21 cellular contexts compared by ENCODE assay signal in the genomic region with DNA sequence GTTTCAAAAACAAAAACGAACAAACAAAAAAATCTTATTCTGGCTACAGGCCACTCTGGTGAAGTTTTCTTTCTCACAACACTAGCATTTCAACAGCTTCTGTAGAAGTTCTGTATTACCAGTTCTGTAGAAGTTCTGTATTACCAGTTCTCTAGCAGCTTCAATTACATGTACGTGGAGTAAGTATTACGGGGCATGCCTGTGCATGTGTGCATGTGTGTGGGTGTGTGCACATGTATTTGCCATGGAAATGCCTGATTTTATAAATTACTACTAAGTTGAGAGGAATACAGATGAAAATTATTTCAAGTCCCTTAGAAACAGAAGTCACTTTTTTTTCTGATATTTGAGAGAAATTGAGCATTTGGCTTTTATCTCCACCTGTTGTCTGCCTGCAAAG.
A peak's percentile ranks its signal among the peaks of the same experiment; 100 is the strongest.
DNase-seq lines count a peak whose midpoint lies in the region; ATAC-seq and TF ChIP-seq lines count a peak whose summit lies in the region.
"Had no signal": no experiment of that assay in that cellular context is flagged by ENCODE, and none has a peak within 500 bp of the region (broad histone marks: within the 10 kb centered on the region; RNA-seq: fewer than 3 reads in every experiment).

No MANE protein-coding gene starts in this region.

- TF ChIP-seq CTCF in GM12865 (IDR thresholded peaks at IDR 0.05; ENCODE audit: insufficient read depth, low read depth, low read length, missing control alignments) (no peak), gastrocnemius medialis (IDR thresholded peaks at IDR 0.05 in 4 of 5, conservative IDR thresholded peaks at IDR 0.05 in 1 of 5) (no peak)

- peak overlapping the region in 3 of 4 donors; percentile 3 to 39 (median 12) for H3K27ac ChIP-seq in gastrocnemius medialis
- H3K27ac ChIP-seq: BLaER1 had no signal

- H3K9me3 Mint-ChIP-seq in activated CD4-positive, alpha-beta T cell treated with anti-CD3 and anti-CD28 coated beads for 36 hours (ENCODE audit: low read depth), result peaks cover 15% of the 10 kb centered on the region

- intact Hi-C loops in activated CD4-positive, alpha-beta T cell treated with anti-CD3 and anti-CD28 coated beads for 36 hours (cut with DNase I, micrococcal nuclease), result loop anchor here in 1 of 2 experiments (5.0 kb wide), 1 partner anchor 150 kb away; no protein-coding TSS in a partner anchor
- intact Hi-C loops in gastrocnemius medialis (cut with DNase I; ENCODE audit: low total_unique reads), result loop anchor here (5.0 kb wide), 1 partner anchor 100 kb away; no protein-coding TSS in a partner anchor

- H3K27me3 Mint-ChIP-seq in activated CD4-positive, alpha-beta T cell treated with anti-CD3 and anti-CD28 coated beads for 36 hours, result no peaks in the 10 kb centered on the region
- H3K27me3 Mint-ChIP-seq: CD4-positive, alpha-beta memory T cell had no signal

- POLR2A ChIA-PET in activated CD4-positive, alpha-beta T cell treated with anti-CD3 and anti-CD28 coated beads for 36 hours (lab: Charles Lee), result no interaction called here

- H3K27ac Mint-ChIP-seq in activated CD4-positive, alpha-beta T cell treated with anti-CD3 and anti-CD28 coated beads for 36 hours, result peak overlapping the region; percentile 53
- H3K27ac Mint-ChIP-seq: GM23338 had no signal

- no peak overlapping the region for H3K4me3 Mint-ChIP-seq in activated CD4-positive, alpha-beta T cell treated with anti-CD3 and anti-CD28 coated beads for 36 hours
- H3K4me3 Mint-ChIP-seq: CD4-positive, alpha-beta memory T cell; GM23338 had no signal

- H3K27me3 ChIP-seq in gastrocnemius medialis, result no peaks in the 10 kb centered on the region
- H3K27me3 ChIP-seq: BLaER1, MG63 had no signal

- peaks cover 50% of the 10 kb centered on the region for H3K4me1 Mint-ChIP-seq in activated CD4-positive, alpha-beta T cell treated with anti-CD3 and anti-CD28 coated beads for 36 hours

- in situ Hi-C loops in gastrocnemius medialis (cut with MboI; ENCODE audit: low sequenced_read_pairs in 4 of 4), result no loop called here

- H3K4me3 ChIP-seq in GM12865 (ENCODE audit: low read depth, low read length) (0 out of 2 replicates have a peak overlapping the region, but pooled peaks have one; percentile 16), gastrocnemius medialis (no peak overlapping the region)
- H3K4me3 ChIP-seq: BLaER1, GM23338, MG63 had no signal

- no peaks in the 10 kb centered on the region for H3K36me3 ChIP-seq in gastrocnemius medialis
- H3K36me3 ChIP-seq: BLaER1, MG63 had no signal

- ATAC-seq in activated CD4-positive, alpha-beta T cell treated with anti-CD3 and anti-CD28 coated beads for 36 hours, result no peak
- ATAC-seq in esophagus mucosa (peak; percentile 81), gastrocnemius medialis (no peak)
- ATAC-seq: GM23338, HCT116 had no signal

- CTCF ChIA-PET in activated CD4-positive, alpha-beta T cell treated with anti-CD3 and anti-CD28 coated beads for 36 hours (lab: Charles Lee), result interaction anchor here (0.7 to 2.1 kb wide), 5 partner anchors 9 to 415 kb away, joined by 3 to 8 read pairs (median 3); no protein-coding TSS in a partner anchor

- no peaks in the 10 kb centered on the region for H3K9me3 ChIP-seq in gastrocnemius medialis

- DNase-seq in activated CD4-positive, alpha-beta T cell treated with anti-CD3 and anti-CD28 coated beads for 36 hours, result no peak
- DNase-seq in activated CD4-positive, alpha-beta T cell treated with anti-CD3 and anti-CD28 coated beads, Interleukin-2, amount 50 U/mL, for 1 hour, result no peak
- DNase-seq in GM12865 (ENCODE audit: low read depth) (no peak), gastrocnemius medialis (no peak), NCI-H69 (lab: John Stamatoyannopoulos, UW) (no peak), GOT3 (lab: John Stamatoyannopoulos, UW) (no peak), iPS-NIHi11 (ENCODE audit: low spot score) (no peak)
- DNase-seq: CD4-positive, alpha-beta memory T cell; DMS53; EL; Kasumi-1; MG63; NCI-H1048; NCI-H1436; NCI-H1930; NCI-H526 treated with DMSO at 0.1 percent for 48 hours; Right ventricle myocardium superior had no signal

- peaks cover 12% of the 10 kb centered on the region for H3K36me3 Mint-ChIP-seq in activated CD4-positive, alpha-beta T cell treated with anti-CD3 and anti-CD28 coated beads for 36 hours (ENCODE audit: low read depth)

- H3K4me1 ChIP-seq in gastrocnemius medialis, result peaks cover 6 to 9% of the 10 kb centered on the region in 2 donors

- no peak for TF ChIP-seq POLR2A in gastrocnemius medialis (IDR thresholded peaks at IDR 0.05)
